In genomic region chr19:41918653-41919244, GRCh38 we compare ENCODE assay signal across 1 cellular context.
TF ChIP-seq lines count a peak whose summit lies in the region.

No MANE protein-coding gene starts in this region.

TF ChIP-seq in HEK293, 187 proteins besides CTCF, POLR2A, EP300 and RAD21 (continued from another document):
- TF ChIP-seq ZNF707 (tag by site-specific recombination; IDR thresholded peaks at IDR 0.05) (0 out of 2 replicates have a peak, but pooled peaks have one; percentile 34), SCRT1 (tag by site-specific recombination; IDR thresholded peaks at IDR 0.05; ENCODE audit: borderline replicate concordance) (0 out of 2 replicates have a peak, but pooled peaks have one; percentile 19), ZFHX2 (tag by site-specific recombination; conservative IDR thresholded peaks at IDR 0.05) (peak; percentile 70), EGR2 (tag by site-specific recombination; IDR thresholded peaks at IDR 0.05; ENCODE audit: low read depth) (peak; percentile 54), ZNF785 (tag by site-specific recombination; IDR thresholded peaks at IDR 0.05) (peak; percentile 83; the same call in 1 of the 2 replicates), ZNF155 (tag by site-specific recombination; IDR thresholded peaks at IDR 0.05) (0 out of 2 replicates have a peak, but pooled peaks have one; percentile 11), ZNF214 (tag by site-specific recombination; IDR thresholded peaks at IDR 0.05; ENCODE audit: borderline replicate concordance) (no peak), ZNF202 (tag by site-specific recombination; IDR thresholded peaks at IDR 0.05; ENCODE audit: borderline replicate concordance) (0 out of 2 replicates have a peak, but pooled peaks have one; percentile 51), BCL11B (tag by site-specific recombination; IDR thresholded peaks at IDR 0.05; ENCODE audit: low read depth) (no peak), ZNF18 (tag by site-specific recombination; IDR thresholded peaks at IDR 0.05) (peak; percentile 54)
